ENCODE assay signal across 17 cellular contexts in the genomic region with DNA sequence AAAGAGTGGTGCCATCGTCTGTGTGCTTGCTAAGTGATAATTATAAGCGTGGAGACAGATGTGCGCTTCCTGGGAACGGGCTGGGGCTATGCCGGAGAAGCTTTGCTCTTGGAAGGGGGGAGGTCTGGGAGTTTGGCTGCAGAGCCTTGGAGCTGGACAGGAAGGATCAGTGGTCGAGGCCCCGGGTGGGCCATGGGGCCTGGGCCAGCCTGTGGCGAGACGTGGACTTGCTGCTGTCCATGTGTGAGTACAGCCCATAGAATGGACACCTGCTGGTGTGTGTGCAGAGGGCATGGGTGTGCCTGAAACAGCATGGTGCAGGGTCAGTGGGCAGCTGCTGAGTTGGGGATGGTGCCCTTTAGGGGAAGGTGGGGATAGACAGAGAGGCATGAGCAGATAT.
DNase-seq lines count a peak whose midpoint lies in the region; ATAC-seq lines count a peak whose summit lies in the region.
"Had no signal": no experiment of that assay in that cellular context is flagged by ENCODE, and none has a peak within 500 bp of the region (broad histone marks: within the 10 kb centered on the region; RNA-seq: fewer than 3 reads in every experiment).

No MANE protein-coding gene starts in this region.

- no peak overlapping the region for H3K4me3 Mint-ChIP-seq in T-helper 2 cell treated with Interferon-gamma antibody and Interleukin-4, amounts not matched to agents 5 μg/mL and 100 μg/mL, for 36 hours
- H3K4me3 Mint-ChIP-seq in activated naive CD8-positive, alpha-beta T cell = no peak overlapping the region
- H3K4me3 Mint-ChIP-seq in activated naive CD8-positive, alpha-beta T cell treated with anti-CD3 and anti-CD28 coated beads for 36 hours = no peak overlapping the region
- H3K4me3 Mint-ChIP-seq in activated CD8-positive, alpha-beta T cell treated with anti-CD3 and anti-CD28 coated beads, Interleukin-2, amount 10 ng/mL, durations not matched to agents 7 days and 5 days = no peak overlapping the region
- H3K4me3 Mint-ChIP-seq in natural killer cell treated with Interleukin-12 subunit alpha and Interleukin-12 subunit beta and Interleukin-15 and Interleukin-18, amount 100 ng/mL, for 72 hours = no peak overlapping the region

- peak overlapping the region; percentile 74 for H3K27ac Mint-ChIP-seq in T-helper 2 cell treated with Interferon-gamma antibody and Interleukin-4, amounts not matched to agents 5 μg/mL and 100 μg/mL, for 36 hours
- peak overlapping the region; percentile 84 for H3K27ac Mint-ChIP-seq in activated naive CD8-positive, alpha-beta T cell
- H3K27ac Mint-ChIP-seq in activated naive CD8-positive, alpha-beta T cell treated with anti-CD3 and anti-CD28 coated beads for 36 hours = no peak overlapping the region
- H3K27ac Mint-ChIP-seq in activated CD8-positive, alpha-beta T cell treated with anti-CD3 and anti-CD28 coated beads, Interleukin-2, amount 10 ng/mL, durations not matched to agents 7 days and 5 days = peak overlapping the region; percentile 71
- no peak overlapping the region for H3K27ac Mint-ChIP-seq in natural killer cell treated with Interleukin-12 subunit alpha and Interleukin-12 subunit beta and Interleukin-15 and Interleukin-18, amount 100 ng/mL, for 72 hours

- ATAC-seq in activated CD8-positive, alpha-beta T cell treated with anti-CD3 and anti-CD28 coated beads, Interleukin-2, amount 10 ng/mL, durations not matched to agents 7 days and 5 days = no peak
- ATAC-seq in natural killer cell treated with Interleukin-12 subunit alpha and Interleukin-12 subunit beta and Interleukin-15 and Interleukin-18, amount 100 ng/mL, for 72 hours = no peak
- ATAC-seq: GM12878, PC-3 had no signal

- H3K27me3 Mint-ChIP-seq in T-helper 2 cell treated with Interferon-gamma antibody and Interleukin-4, amounts not matched to agents 5 μg/mL and 100 μg/mL, for 36 hours (ENCODE audit: low read depth) = no peaks in the 10 kb centered on the region
- H3K27me3 Mint-ChIP-seq in activated naive CD8-positive, alpha-beta T cell = no peaks in the 10 kb centered on the region
- no peaks in the 10 kb centered on the region for H3K27me3 Mint-ChIP-seq in activated naive CD8-positive, alpha-beta T cell treated with anti-CD3 and anti-CD28 coated beads for 36 hours
- H3K27me3 Mint-ChIP-seq in activated CD8-positive, alpha-beta T cell treated with anti-CD3 and anti-CD28 coated beads, Interleukin-2, amount 10 ng/mL, durations not matched to agents 7 days and 5 days (ENCODE audit: low read depth) = no peaks in the 10 kb centered on the region
- H3K27me3 Mint-ChIP-seq in natural killer cell treated with Interleukin-12 subunit alpha and Interleukin-12 subunit beta and Interleukin-15 and Interleukin-18, amount 100 ng/mL, for 72 hours = peaks cover 7 to 21% of the 10 kb centered on the region in 2 donors

- DNase-seq in T-helper 2 cell treated with Interferon-gamma antibody and Interleukin-4, amounts not matched to agents 5 μg/mL and 100 μg/mL, for 36 hours (ENCODE audit: low spot score) = no peak
- DNase-seq in T-helper 2 cell (no peak), NCI-H1694 treated with DMSO at 0.1 percent for 48 hours (lab: John Stamatoyannopoulos, UW) (no peak)
- no peak for DNase-seq in activated naive CD8-positive, alpha-beta T cell treated with anti-CD3 and anti-CD28 coated beads for 36 hours
- no peak for DNase-seq in activated CD8-positive, alpha-beta T cell treated with anti-CD3 and anti-CD28 coated beads, Interleukin-2, amount 10 ng/mL, durations not matched to agents 7 days and 5 days
- no peak for DNase-seq in NK-92 treated with Interleukin-12 subunit alpha and Interleukin-12 subunit beta, amount 100 ng/mL, for 24 hours (lab: John Stamatoyannopoulos, UW)
- no peak for DNase-seq in natural killer cell treated with Interleukin-12 subunit alpha and Interleukin-12 subunit beta and Interleukin-15 and Interleukin-18, amount 100 ng/mL, for 72 hours (ENCODE audit: low spot score)
- DNase-seq: 8988T, GDM1, GM23248, NCI-H1417, NCI-H1930, NCI-H446 treated with DMSO at 0.1 percent for 48 hours, NCI-H748 treated with DMSO at 0.1 percent for 48 hours, PC-3 had no signal

- peaks cover 30% of the 10 kb centered on the region for H3K4me1 Mint-ChIP-seq in T-helper 2 cell treated with Interferon-gamma antibody and Interleukin-4, amounts not matched to agents 5 μg/mL and 100 μg/mL, for 36 hours (ENCODE audit: low read depth)
- H3K4me1 Mint-ChIP-seq in activated naive CD8-positive, alpha-beta T cell (ENCODE audit: low read depth) = peaks cover 41% of the 10 kb centered on the region
- peaks cover 37% of the 10 kb centered on the region for H3K4me1 Mint-ChIP-seq in activated naive CD8-positive, alpha-beta T cell treated with anti-CD3 and anti-CD28 coated beads for 36 hours
- H3K4me1 Mint-ChIP-seq in activated CD8-positive, alpha-beta T cell treated with anti-CD3 and anti-CD28 coated beads, Interleukin-2, amount 10 ng/mL, durations not matched to agents 7 days and 5 days (ENCODE audit: low read depth) = peaks cover 31% of the 10 kb centered on the region
- H3K4me1 Mint-ChIP-seq in natural killer cell treated with Interleukin-12 subunit alpha and Interleukin-12 subunit beta and Interleukin-15 and Interleukin-18, amount 100 ng/mL, for 72 hours (ENCODE audit: low read depth in 2 of 2) = no peaks in the 10 kb centered on the region

- H3K9me3 Mint-ChIP-seq in T-helper 2 cell treated with Interferon-gamma antibody and Interleukin-4, amounts not matched to agents 5 μg/mL and 100 μg/mL, for 36 hours = no peaks in the 10 kb centered on the region
- H3K9me3 Mint-ChIP-seq in activated naive CD8-positive, alpha-beta T cell (ENCODE audit: low read depth) = peaks cover 4% of the 10 kb centered on the region
- H3K9me3 Mint-ChIP-seq in activated naive CD8-positive, alpha-beta T cell treated with anti-CD3 and anti-CD28 coated beads for 36 hours = no peaks in the 10 kb centered on the region
- no peaks in the 10 kb centered on the region for H3K9me3 Mint-ChIP-seq in activated CD8-positive, alpha-beta T cell treated with anti-CD3 and anti-CD28 coated beads, Interleukin-2, amount 10 ng/mL, durations not matched to agents 7 days and 5 days (ENCODE audit: insufficient read depth)
- H3K9me3 Mint-ChIP-seq in natural killer cell treated with Interleukin-12 subunit alpha and Interleukin-12 subunit beta and Interleukin-15 and Interleukin-18, amount 100 ng/mL, for 72 hours = no peaks in the 10 kb centered on the region

- no peaks in the 10 kb centered on the region for H3K36me3 Mint-ChIP-seq in T-helper 2 cell treated with Interferon-gamma antibody and Interleukin-4, amounts not matched to agents 5 μg/mL and 100 μg/mL, for 36 hours (ENCODE audit: low read depth)
- H3K36me3 Mint-ChIP-seq in activated naive CD8-positive, alpha-beta T cell = peaks cover 5% of the 10 kb centered on the region
- no peaks in the 10 kb centered on the region for H3K36me3 Mint-ChIP-seq in activated naive CD8-positive, alpha-beta T cell treated with anti-CD3 and anti-CD28 coated beads for 36 hours
- no peaks in the 10 kb centered on the region for H3K36me3 Mint-ChIP-seq in activated CD8-positive, alpha-beta T cell treated with anti-CD3 and anti-CD28 coated beads, Interleukin-2, amount 10 ng/mL, durations not matched to agents 7 days and 5 days (ENCODE audit: low read depth)
- H3K36me3 Mint-ChIP-seq in natural killer cell treated with Interleukin-12 subunit alpha and Interleukin-12 subunit beta and Interleukin-15 and Interleukin-18, amount 100 ng/mL, for 72 hours = no peaks in the 10 kb centered on the region

- CTCF ChIA-PET in activated CD8-positive, alpha-beta T cell treated with anti-CD3 and anti-CD28 coated beads, Interleukin-2, amount 10 ng/mL, durations not matched to agents 7 days and 5 days (lab: Charles Lee) = no interaction called here

- POLR2A ChIA-PET in activated CD8-positive, alpha-beta T cell treated with anti-CD3 and anti-CD28 coated beads, Interleukin-2, amount 10 ng/mL, durations not matched to agents 7 days and 5 days (lab: Charles Lee) = no interaction called here

Comparison
In these comparisons a context has a peak if more than half of its experiments do, and no peak if none do; other contexts are left out.
1. H3K27ac Mint-ChIP-seq: peak in T-helper 2 cell treated with Interferon-gamma antibody and Interleukin-4, amounts not matched to agents 5 μg/mL and 100 μg/mL, for 36 hours (single experiment), activated naive CD8-positive, alpha-beta T cell (single experiment) and activated CD8-positive, alpha-beta T cell treated with anti-CD3 and anti-CD28 coated beads, Interleukin-2, amount 10 ng/mL, durations not matched to agents 7 days and 5 days (single experiment); none in activated naive CD8-positive, alpha-beta T cell treated with anti-CD3 and anti-CD28 coated beads for 36 hours (single experiment) and natural killer cell treated with Interleukin-12 subunit alpha and Interleukin-12 subunit beta and Interleukin-15 and Interleukin-18, amount 100 ng/mL, for 72 hours (0 of 2).